In the genomic region with DNA sequence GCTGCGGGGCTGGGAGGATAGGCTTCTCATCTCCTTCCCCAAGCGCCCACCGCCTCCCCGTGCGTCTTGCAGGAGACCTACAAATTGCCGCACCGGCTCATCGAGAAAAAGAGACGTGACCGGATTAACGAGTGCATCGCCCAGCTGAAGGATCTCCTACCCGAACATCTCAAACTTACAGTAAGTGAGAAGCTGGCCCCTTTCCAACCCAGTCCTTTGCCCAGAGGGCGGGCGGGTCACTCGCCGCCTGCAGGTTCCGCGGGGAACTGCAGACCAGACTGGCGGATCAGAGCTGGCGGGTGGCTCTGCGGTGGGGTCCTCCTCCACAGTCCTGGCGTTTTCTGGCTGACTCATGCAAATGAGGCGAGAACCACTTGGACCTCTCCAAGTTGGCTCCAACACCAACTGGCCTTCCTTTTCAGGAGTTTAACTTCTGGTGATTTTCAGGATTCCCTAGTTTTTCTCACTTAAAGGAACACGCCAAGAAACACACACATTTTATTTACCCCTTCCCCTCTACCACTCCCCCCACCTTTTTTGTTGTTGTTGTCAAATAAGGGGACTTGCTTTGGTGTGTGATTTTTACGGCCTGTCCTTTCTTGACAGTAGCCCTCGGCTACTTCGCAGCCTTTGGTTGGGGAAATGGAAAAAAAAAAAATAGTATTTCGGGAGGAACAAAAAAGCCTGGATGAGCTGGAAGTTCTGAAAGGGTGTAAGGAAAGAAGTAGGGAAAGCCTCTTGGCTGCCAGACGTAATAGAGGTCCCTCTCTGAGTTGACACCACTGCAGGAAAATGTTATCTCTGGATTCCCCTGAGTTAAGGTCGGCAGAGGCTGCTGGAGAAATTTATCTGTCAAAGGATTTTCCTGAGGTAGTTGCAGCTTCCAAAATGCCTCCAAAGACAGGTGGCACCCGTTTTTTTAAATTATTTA, we compare ENCODE assay signal across 8 cellular contexts. TPM values are rescaled to one million over a fixed set of nuclear protein-coding genes. Genes with fewer than 3 reads are reported as not detected.
DNase-seq lines count a peak whose midpoint lies in the region; ATAC-seq, FAIRE-seq and TF ChIP-seq lines count a peak whose summit lies in the region.

No MANE protein-coding gene starts in this region.

- H3K27ac ChIP-seq in keratinocyte (ENCODE audit: control insufficient read depth, insufficient read depth, low read length) = peak overlapping the region; percentile 88

- no peak overlapping the region for H2AFZ ChIP-seq in keratinocyte (ENCODE audit: control insufficient read depth, low read length)

- ATAC-seq in activated CD4-positive, CD25-positive, alpha-beta regulatory T cell treated with anti-CD3 and anti-CD28 coated beads, Interleukin-2, amount 50 U/mL, for 24 hours = peak; percentile 10 to 15

- FAIRE-seq in keratinocyte (lab: Jason Lieb, UNC) = no peak

- no peaks in the 10 kb centered on the region for H4K20me1 ChIP-seq in keratinocyte (ENCODE audit: control insufficient read depth, extremely low read depth, insufficient read depth, low read length)

- TF ChIP-seq CTCF in HFF-Myc (IDR thresholded peaks at IDR 0.05; ENCODE audit: low read depth, low read length, missing control alignments) = peak; percentile 97
- peak in 2 of 3 experiments; percentile 95 for TF ChIP-seq CTCF in keratinocyte (optimal IDR thresholded peaks at IDR 0.05 in 1 of 3, IDR thresholded peaks at IDR 0.05 in 1 of 3, conservative IDR thresholded peaks at IDR 0.05 in 1 of 3; ENCODE audit: extremely low read depth in 1 of 3, insufficient read depth in 2 of 3, low read length in 3 of 3)

- no peaks in the 10 kb centered on the region for H3K27me3 ChIP-seq in keratinocyte (ENCODE audit: control insufficient read depth, extremely low read depth, insufficient read depth, low read length)

- peaks cover 48% of the 10 kb centered on the region for H3K79me2 ChIP-seq in keratinocyte (ENCODE audit: control insufficient read depth, insufficient read depth, low read length)

- peak; percentile 64 for DNase-seq in DMS114 treated with DMSO at 0.1 percent for 48 hours (lab: John Stamatoyannopoulos, UW; ENCODE audit: unreplicated experiment)
- peak; percentile 84 for DNase-seq in HFF-Myc (ENCODE audit: extremely low read depth, low read depth)
- DNase-seq in NCI-H345 (lab: John Stamatoyannopoulos, UW) = peak; percentile 69
- DNase-seq in central memory CD4-positive, alpha-beta T cell = peak; percentile 85
- no peak for DNase-seq in keratinocyte (ENCODE audit: low read depth, low spot score)
- peak; percentile 89 for DNase-seq in stimulated activated CD4-positive, alpha-beta T cell treated with anti-CD3 and anti-CD28 coated beads, Interleukin-12 subunit alpha, Interleukin-12 subunit beta, amount 100 ng/mL, for 4 hours
- no peak for DNase-seq in NCI-H1694 treated with DMSO at 0.1 percent for 48 hours (lab: John Stamatoyannopoulos, UW)

- peaks cover 46% of the 10 kb centered on the region for H3K4me1 ChIP-seq in keratinocyte (ENCODE audit: control insufficient read depth, extremely low read depth, insufficient read depth, low read length)

- H3K4me3 ChIP-seq in HFF-Myc (replicated peaks; ENCODE audit: low read depth, low read length) (peak overlapping the region; percentile 91), keratinocyte (ENCODE audit: control insufficient read depth in 2 of 3, extremely low read depth in 1 of 3, insufficient read depth in 2 of 3, low read depth in 1 of 3, low read length in 3 of 3) (peak overlapping the region; percentile 74 to 97 (median 85))

- H3K9me3 ChIP-seq in keratinocyte (ENCODE audit: control insufficient read depth, low read depth, low read length) = no peaks in the 10 kb centered on the region

- dilution Hi-C loops in keratinocyte (cut with MboI; ENCODE audit: extremely low pct_ligation_motif_present, low sequenced_read_pairs) = loop anchor here (10.0 kb wide), 1 partner anchor 266 kb away; no protein-coding TSS in a partner anchor

- H3K36me3 ChIP-seq in keratinocyte (ENCODE audit: control insufficient read depth in 2 of 2, extremely low read depth in 1 of 2, insufficient read depth in 2 of 2, low read length in 2 of 2) = peaks cover 10 to 18% of the 10 kb centered on the region in 2 experiments

- peak overlapping the region; percentile 100 for H3K9ac ChIP-seq in keratinocyte (ENCODE audit: control insufficient read depth, extremely low read depth, insufficient read depth, low read length)

- H3K9me1 ChIP-seq in keratinocyte (ENCODE audit: control insufficient read depth, extremely low read depth, insufficient read depth, low read length) = no peaks in the 10 kb centered on the region

- peak overlapping the region; percentile 80 for H3K4me2 ChIP-seq in keratinocyte (ENCODE audit: control insufficient read depth, extremely low read depth, insufficient read depth, low read depth, low read length)

RNA-seq across cellular contexts. Expression of gene BHLHE40, which starts 1.3 kb away (rescaled TPM):
- polyA plus RNA-seq in keratinocyte = 73.9 to 95.7 TPM (median 74.3 TPM) in 3 replicates
- polyA plus RNA-seq in keratinocyte (2011; ENCODE audit: low read depth) = 84.5 TPM
- polyA plus RNA-seq in keratinocyte (2011; cell fraction: cytosol; rRNA removed) = 52.6 and 66.7 TPM in 2 replicates
- polyA plus RNA-seq in keratinocyte (2011; cell fraction: nucleus; rRNA removed) = 296 and 339 TPM in 2 replicates
- polyA plus RNA-seq in keratinocyte (2012; ENCODE audit: low replicate concordance) = 87.7 and 181 TPM in 2 replicates
- polyA minus RNA-seq in keratinocyte = 73.6 to 138 TPM (median 96.1 TPM) in 3 replicates
- polyA minus RNA-seq in keratinocyte (2011; cell fraction: cytosol; rRNA and poly(A)+ RNA removed) = 67.1 TPM
- polyA minus RNA-seq in keratinocyte (2011; cell fraction: nucleus; rRNA and poly(A)+ RNA removed) = 131 and 207 TPM in 2 replicates

Comparison
In these comparisons a context has a peak if more than half of its experiments do, and no peak if none do; other contexts are left out.
1. DNase-seq: peak in DMS114 treated with DMSO at 0.1 percent for 48 hours (single experiment), HFF-Myc (single experiment), NCI-H345 (single experiment), central memory CD4-positive, alpha-beta T cell (single experiment) and stimulated activated CD4-positive, alpha-beta T cell treated with anti-CD3 and anti-CD28 coated beads, Interleukin-12 subunit alpha, Interleukin-12 subunit beta, amount 100 ng/mL, for 4 hours (single experiment); none in keratinocyte (single experiment) and NCI-H1694 treated with DMSO at 0.1 percent for 48 hours (single experiment).